Comparison of ENCODE assay signal across 29 cellular contexts in genomic region chr1:98298319-98298718, GRCh38.
"Had no signal": no experiment of that assay in that cellular context is flagged by ENCODE, and none has a peak within 500 bp of the region (broad histone marks: within the 10 kb centered on the region; RNA-seq: fewer than 3 reads in every experiment).

No MANE protein-coding gene starts in this region.

- H3K36me3 ChIP-seq: neutrophil, ovary, right lobe of liver, sigmoid colon, suprapubic skin, tibial artery, transverse colon, upper lobe of left lung, vagina had no signal

- H3K27ac ChIP-seq: neutrophil, ovary, parathyroid adenoma, psoas muscle, right lobe of liver, sigmoid colon, suprapubic skin, testis, tibial artery, transverse colon, upper lobe of left lung, vagina had no signal

- ATAC-seq: naive thymus-derived CD4-positive, alpha-beta T cell; natural killer cell; psoas muscle; right cardiac atrium; right lobe of liver; stimulated activated memory B cell treated with anti-CD40 and anti-IgM and Interleukin-4, amounts not matched to agents 10 μg/mL and 1 μg/mL and 100 μg/mL, for 72 hours; stimulated activated naive CD8-positive, alpha-beta T cell treated with anti-CD3 and anti-CD28 coated beads, Interleukin-15, amount 100 ng/mL, for 72 hours; stimulated activated naive CD8-positive, alpha-beta T cell treated with anti-CD3 and anti-CD28 coated beads, Interleukin-15, Interleukin-2, amounts not matched to agents 100 U/mL and 50 U/mL, for 24 hours had no signal

- DNase-seq: naive thymus-derived CD4-positive, alpha-beta T cell; natural killer cell; nephron progenitor cell; nucleus accumbens; ovary; posterior cingulate gyrus; psoas muscle; right cardiac atrium; right lobe of liver; sigmoid colon; small intestine; stimulated activated CD4-positive, alpha-beta T cell treated with anti-CD3 and anti-CD28 coated beads, Interleukin-15, amount 100 ng/mL, for 24 hours; stimulated activated CD4-positive, alpha-beta T cell treated with anti-CD3 and anti-CD28 coated beads, Interleukin-2, amount 100 ng/mL, for 24 hours; stimulated activated CD4-positive, alpha-beta T cell treated with anti-CD3 and anti-CD28 coated beads, Interleukin-4, amount 100 ng/mL, for 1 hour; stimulated activated CD4-positive, alpha-beta T cell treated with anti-CD3 and anti-CD28 coated beads, Interleukin-4, amount 100 ng/mL, for 4 hours; stimulated activated CD8-positive, alpha-beta memory T cell treated with anti-CD3 and anti-CD28 coated beads, Interleukin-4, amount 100 ng/mL, for 48 hours; stimulated activated naive CD4-positive, alpha-beta T cell; stimulated activated naive CD8-positive, alpha-beta T cell treated with anti-CD3 and anti-CD28 coated beads, Interleukin-15, amount 100 ng/mL, for 72 hours; stimulated activated naive CD8-positive, alpha-beta T cell treated with anti-CD3 and anti-CD28 coated beads, Interleukin-15, Interleukin-2, amounts not matched to agents 100 U/mL and 50 U/mL, for 24 hours; substantia nigra; testis; tibial artery; transverse colon; upper lobe of left lung had no signal

- H2AFZ ChIP-seq: parathyroid adenoma had no signal

- H3K9me3 ChIP-seq: neutrophil, ovary, psoas muscle, right lobe of liver, sigmoid colon, suprapubic skin, testis, tibial artery, transverse colon, upper lobe of left lung, vagina had no signal

- H3K79me2 ChIP-seq: parathyroid adenoma had no signal

- H3K27me3 ChIP-seq: neutrophil, ovary, right lobe of liver, sigmoid colon, suprapubic skin, testis, tibial artery, transverse colon, upper lobe of left lung, vagina had no signal

- H3K4me1 ChIP-seq: parathyroid adenoma, psoas muscle, right lobe of liver, sigmoid colon, suprapubic skin, testis, tibial artery, transverse colon, upper lobe of left lung, vagina had no signal

- H3K4me3 ChIP-seq: ovary, psoas muscle, right lobe of liver, sigmoid colon, suprapubic skin, testis, tibial artery, transverse colon, upper lobe of left lung, vagina had no signal
